ENCODE assay signal across 8 cellular contexts in the genomic region with DNA sequence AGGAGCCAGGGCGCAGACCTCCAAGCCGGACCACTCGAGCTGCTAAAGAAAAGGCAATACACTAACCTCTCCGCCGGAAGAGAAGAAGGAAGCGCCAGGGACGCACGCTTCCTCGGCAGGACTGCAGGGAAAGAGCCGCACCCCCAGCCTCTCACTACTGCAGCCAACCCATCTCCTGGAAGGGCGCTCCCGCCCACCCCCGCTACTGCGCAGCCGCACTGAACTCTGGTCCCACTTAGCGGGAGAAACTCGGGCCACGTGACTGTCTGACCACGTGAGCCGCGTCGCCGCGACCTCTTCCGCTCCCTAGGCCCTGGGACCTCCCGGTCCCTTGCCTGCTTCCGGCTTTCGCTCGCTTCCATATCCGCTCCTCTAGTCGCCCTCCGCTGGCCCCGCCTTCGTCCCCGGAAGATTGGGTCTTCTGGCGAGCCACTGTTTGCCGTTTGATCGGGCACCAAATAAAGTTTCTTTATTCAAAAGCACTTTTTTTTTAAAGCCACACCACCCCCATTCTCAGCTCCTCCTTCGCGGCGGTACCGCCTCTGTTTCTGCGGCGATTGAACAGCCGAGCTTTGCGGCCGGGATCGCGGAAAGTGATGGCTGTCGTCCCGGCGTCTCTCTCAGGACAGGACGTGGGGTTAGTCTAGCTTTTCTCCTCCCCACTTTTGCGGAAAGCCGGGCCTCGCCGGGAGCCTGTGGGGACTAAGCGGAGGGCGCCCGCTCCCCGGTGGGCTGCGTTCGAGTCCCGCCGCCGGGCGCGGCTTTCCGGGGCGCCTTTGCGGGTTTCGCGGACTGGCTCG. TPM values are rescaled to one million over a fixed set of nuclear protein-coding genes. Genes with fewer than 3 reads are reported as not detected.
DNase-seq lines count a peak whose midpoint lies in the region; ATAC-seq and TF ChIP-seq lines count a peak whose summit lies in the region.

RMND1 (minus strand) TSS at position 177 of the 800 bp plus-strand sequence. CDS start 6,315 bp downstream, outside the sequence.

- H3K9me3 Mint-ChIP-seq in activated CD4-positive, alpha-beta T cell treated with anti-CD3 and anti-CD28 coated beads, Interleukin-2, amount 10 ng/mL, durations not matched to agents 7 days and 5 days, result no peaks in the 10 kb centered on the region

- H3K36me3 Mint-ChIP-seq in activated CD4-positive, alpha-beta T cell treated with anti-CD3 and anti-CD28 coated beads, Interleukin-2, amount 10 ng/mL, durations not matched to agents 7 days and 5 days (ENCODE audit: low read depth), result peaks cover 10% of the 10 kb centered on the region

- H3K27ac ChIP-seq in BLaER1, result peak within 1 kb of the TSS; percentile 85
- H3K27ac ChIP-seq in coronary artery, result peak within 1 kb of the TSS; percentile 93 to 97
- peak within 1 kb of the TSS; percentile 86 for H3K27ac ChIP-seq in layer of hippocampus (ENCODE audit: low read depth, low read length)

- ATAC-seq in GM19328 (IDR thresholded peaks at IDR 0.05; ENCODE audit: unreplicated experiment) (peak; percentile 98), HG03520 (IDR thresholded peaks at IDR 0.05; ENCODE audit: unreplicated experiment) (peak; percentile 97)

- peak within 1 kb of the TSS; percentile 79 for H3K4me3 ChIP-seq in BLaER1
- H3K4me3 ChIP-seq in coronary artery, result peak within 1 kb of the TSS; percentile 93

- H3K36me3 ChIP-seq in BLaER1, result no peaks in the 10 kb centered on the region

- DNase-seq in NCI-H69 (lab: John Stamatoyannopoulos, UW) (peak; percentile 100), coronary artery (ENCODE audit: low spot score) (peak; percentile 100)
- DNase-seq in activated CD4-positive, alpha-beta T cell treated with anti-CD3 and anti-CD28 coated beads, Interleukin-2, amount 10 ng/mL, durations not matched to agents 7 days and 5 days, result peak; percentile 100
- DNase-seq in stimulated activated CD4-positive, alpha-beta T cell treated with anti-CD3 and anti-CD28 coated beads, Interleukin-1b, Interleukin-23, amount 100 ng/mL, for 4 hours (ENCODE audit: low read depth in 2 of 2), result peak; percentile 99

- H3K9me3 ChIP-seq in BLaER1, result no peaks in the 10 kb centered on the region

- H3K9ac ChIP-seq in BLaER1, result peak within 1 kb of the TSS; percentile 89

- no peaks in the 10 kb centered on the region for H3K27me3 Mint-ChIP-seq in activated CD4-positive, alpha-beta T cell treated with anti-CD3 and anti-CD28 coated beads, Interleukin-2, amount 10 ng/mL, durations not matched to agents 7 days and 5 days

- H3K4me3 Mint-ChIP-seq in activated CD4-positive, alpha-beta T cell treated with anti-CD3 and anti-CD28 coated beads, Interleukin-2, amount 10 ng/mL, durations not matched to agents 7 days and 5 days, result peak within 1 kb of the TSS; percentile 91

- H4K20me1 ChIP-seq in BLaER1, result no peaks in the 10 kb centered on the region

- no peak for TF ChIP-seq CTCF in coronary artery (IDR thresholded peaks at IDR 0.05)

- peaks cover 37% of the 10 kb centered on the region for H3K4me1 Mint-ChIP-seq in activated CD4-positive, alpha-beta T cell treated with anti-CD3 and anti-CD28 coated beads, Interleukin-2, amount 10 ng/mL, durations not matched to agents 7 days and 5 days

- peak within 1 kb of the TSS; percentile 90 for H3K4me2 ChIP-seq in BLaER1

- H3K27me3 ChIP-seq in BLaER1, result no peaks in the 10 kb centered on the region
- no peaks in the 10 kb centered on the region for H3K27me3 ChIP-seq in layer of hippocampus (ENCODE audit: control insufficient read depth, insufficient read depth, low read length)

- CTCF ChIA-PET in activated CD4-positive, alpha-beta T cell treated with anti-CD3 and anti-CD28 coated beads, Interleukin-2, amount 10 ng/mL, durations not matched to agents 7 days and 5 days (lab: Charles Lee), result interaction anchor here (0.6 to 1.7 kb wide), 7 partner anchors 12 to 364 kb away, joined by 3 to 7 read pairs (median 4); no protein-coding TSS in a partner anchor

- H3K4me1 ChIP-seq in BLaER1, result peaks cover 34% of the 10 kb centered on the region

- H3K27ac Mint-ChIP-seq in activated CD4-positive, alpha-beta T cell treated with anti-CD3 and anti-CD28 coated beads, Interleukin-2, amount 10 ng/mL, durations not matched to agents 7 days and 5 days, result peak within 1 kb of the TSS; percentile 89

- POLR2A ChIA-PET in activated CD4-positive, alpha-beta T cell treated with anti-CD3 and anti-CD28 coated beads, Interleukin-2, amount 10 ng/mL, durations not matched to agents 7 days and 5 days (lab: Charles Lee), result interaction anchor here (0.6 to 0.7 kb wide), 3 partner anchors 47 to 230 kb away, joined by 3 to 7 read pairs (median 3); no protein-coding TSS in a partner anchor

RNA-seq across cellular contexts. Expression of gene RMND1, which starts in this region (rescaled TPM):
- 10 to 100 TPM; 14.4 to 18.5 TPM for total RNA-seq in activated CD4-positive, alpha-beta T cell treated with anti-CD3 and anti-CD28 coated beads, Interleukin-2, amount 10 ng/mL, durations not matched to agents 7 days and 5 days

Comparison
In these comparisons a context has a peak if more than half of its experiments do, and no peak if none do; other contexts are left out.
1. Peak in every context shown above with its lines: DNase-seq, ATAC-seq, H3K4me3 ChIP-seq and H3K27ac ChIP-seq.